In genomic region chr19:16327501-16327900, GRCh38 we compare ENCODE assay signal across 12 cellular contexts. TPM values are rescaled to one million over a fixed set of nuclear protein-coding genes. Genes with fewer than 3 reads are reported as not detected.
A peak's percentile ranks its signal among the peaks of the same experiment; 100 is the strongest.
DNase-seq lines count a peak whose midpoint lies in the region; ATAC-seq and TF ChIP-seq lines count a peak whose summit lies in the region.
"Had no signal": no experiment of that assay in that cellular context is flagged by ENCODE, and none has a peak within 500 bp of the region (broad histone marks: within the 10 kb centered on the region; RNA-seq: fewer than 3 reads in every experiment).

No MANE protein-coding gene starts in this region.

- peak overlapping the region; percentile 82 to 100 (median 99) for H3K4me3 Mint-ChIP-seq in naive thymus-derived CD8-positive, alpha-beta T cell

- H3K27ac Mint-ChIP-seq in naive thymus-derived CD8-positive, alpha-beta T cell, result peak overlapping the region; percentile 91 to 100 (median 100)

- H4K20me1 ChIP-seq in Karpas-422 (ENCODE audit: insufficient read depth, low read depth, low read length), result peaks cover 10% of the 10 kb centered on the region; the same call in 1 of the 2 replicates

- peaks cover 36 to 49% (median 43%) of the 10 kb centered on the region in 3 donors for H3K36me3 Mint-ChIP-seq in naive thymus-derived CD8-positive, alpha-beta T cell

- no peak overlapping the region for H3K9ac ChIP-seq in Karpas-422 (ENCODE audit: low read length)

- peaks cover 0 to 11% (median 0%) of the 10 kb centered on the region in 5 donors for H3K27me3 Mint-ChIP-seq in naive thymus-derived CD8-positive, alpha-beta T cell

- H3K27ac ChIP-seq in Karpas-422 (ENCODE audit: low read length) (no peak overlapping the region), body of pancreas (peak overlapping the region in 3 of 4 donors; percentile 51 to 80 (median 69))
- H3K27ac ChIP-seq: hepatocyte, SK-N-MC had no signal

- TF ChIP-seq CTCF in AG10803 (conservative IDR thresholded peaks at IDR 0.05; ENCODE audit: low read length) (no peak), body of pancreas (IDR thresholded peaks at IDR 0.05) (no peak)

- H3K79me2 ChIP-seq in Karpas-422 (ENCODE audit: low read length), result no peaks in the 10 kb centered on the region

- no peaks in the 10 kb centered on the region for H3K9me3 ChIP-seq in Karpas-422 (ENCODE audit: low read length)
- no peaks in the 10 kb centered on the region for H3K9me3 ChIP-seq in body of pancreas

- intact Hi-C loops in body of pancreas (cut with DNase I), result no loop called here

- H3K4me1 ChIP-seq in Karpas-422 (ENCODE audit: low read length) (peaks cover 37% of the 10 kb centered on the region), body of pancreas (peaks cover 18% of the 10 kb centered on the region)

- in situ Hi-C loops in G401 (cut with HindIII; ENCODE audit: low sequenced_read_pairs), result no loop called here

- no peak overlapping the region for H2AFZ ChIP-seq in Karpas-422 (ENCODE audit: low read length)
- H2AFZ ChIP-seq: hepatocyte had no signal

- peaks cover 0 to 15% (median 0%) of the 10 kb centered on the region in 9 donors for H3K9me3 Mint-ChIP-seq in naive thymus-derived CD8-positive, alpha-beta T cell

- no peaks in the 10 kb centered on the region for H3K36me3 ChIP-seq in Karpas-422 (ENCODE audit: insufficient read depth, low read length)
- H3K36me3 ChIP-seq in body of pancreas (replicated peaks in 1 of 2; ENCODE audit: insufficient read depth in 1 of 2, low read depth in 2 of 2), result no peaks in the 10 kb centered on the region

- H3K27me3 ChIP-seq in Karpas-422 (ENCODE audit: low read length) (no peaks in the 10 kb centered on the region), body of pancreas (no peaks in the 10 kb centered on the region)

- H3K4me2 ChIP-seq in Karpas-422 (ENCODE audit: low read depth, low read length, poor library complexity, severe bottlenecking), result peak overlapping the region; percentile 32

- peak overlapping the region; percentile 47 for H3K4me3 ChIP-seq in AG10803 (ENCODE audit: low read length)
- no peak overlapping the region for H3K4me3 ChIP-seq in Karpas-422 (ENCODE audit: low read length)
- H3K4me3 ChIP-seq in body of pancreas, result no peak overlapping the region
- H3K4me3 ChIP-seq: hepatocyte, SK-N-MC had no signal

- no peaks in the 10 kb centered on the region for H3K9me2 ChIP-seq in Karpas-422 (replicated peaks; ENCODE audit: insufficient read depth, low read length)

- POLR2A ChIA-PET in naive thymus-derived CD8-positive, alpha-beta T cell (lab: Charles Lee), result interaction anchor here (0.5 to 32.2 kb wide), 19 partner anchors 8 to 1761 kb away, joined by 3 to 4622 read pairs (median 14); partner anchors contain the start of genes AP1M1 and FAM32A

- DNase-seq in AG10803 (ENCODE audit: low read depth) (peak; percentile 31), Karpas-422 (peak; percentile 59), body of pancreas (no peak), GF-D8 (lab: John Stamatoyannopoulos, UW) (no peak), G401 (ENCODE audit: low spot score) (no peak), NOMO-1 treated with DMSO at 0.1 percent for 48 hours (lab: John Stamatoyannopoulos, UW; ENCODE audit: unreplicated experiment) (no peak), SIG-M5 (lab: John Stamatoyannopoulos, UW) (no peak)
- DNase-seq in naive thymus-derived CD8-positive, alpha-beta T cell, result peak in 6 of 10 donors; percentile 18 to 59 (median 48)
- DNase-seq: DMS53, NCI-H1048 had no signal

- WGBS in body of pancreas, 2 donors, result 52 to 74% methylated on average over 5 to 6 of the region's 6 CpGs

- no peak for TF ChIP-seq POLR2A in body of pancreas (IDR thresholded peaks at IDR 0.05)

- H3K4me1 Mint-ChIP-seq in naive thymus-derived CD8-positive, alpha-beta T cell, result peaks cover 30 to 71% (median 59%) of the 10 kb centered on the region in 4 donors

- no peak for ATAC-seq in body of pancreas
- no peak for ATAC-seq in naive thymus-derived CD8-positive, alpha-beta T cell

RNA-seq across cellular contexts. Expression of gene KLF2, which starts 2.9 kb away (rescaled TPM):
- 0.22 TPM in 1 of 2 replicates, not detected in the other for total RNA-seq in Karpas-422 (2014; rRNA removed; shearing (Covaris generic); ENCODE audit: low replicate concordance)
- total RNA-seq in body of pancreas, result 10 to 100 TPM; 13.2 to 42.2 TPM
- 100 to 1,000 TPM; 386 to 393 TPM for total RNA-seq in naive thymus-derived CD8-positive, alpha-beta T cell
- polyA plus RNA-seq in naive thymus-derived CD8-positive, alpha-beta T cell, result 100 to 1,000 TPM; 115 to 216 (median 166) TPM
- 4.8 TPM in 1 of 2 replicates, not detected in the other for total RNA-seq in G401 (2014; rRNA removed; shearing (Covaris generic))

Comparison
In these comparisons a context has a peak if more than half of its experiments do, and no peak if none do; other contexts are left out.
1. DNase-seq: peak in AG10803 (single experiment), Karpas-422 (single experiment) and naive thymus-derived CD8-positive, alpha-beta T cell (6 of 10); none in body of pancreas (0 of 4), GF-D8 (single experiment), G401 (single experiment), NOMO-1 treated with DMSO at 0.1 percent for 48 hours (single experiment) and SIG-M5 (single experiment).
2. RNA of gene KLF2, which starts 2.9 kb away (total RNA-seq): 386 to 393 TPM in naive thymus-derived CD8-positive, alpha-beta T cell; 13.2 to 42.2 TPM in body of pancreas, 4.8 TPM in G401 and 0.22 TPM in Karpas-422; every median in the first group is over 4 times any median in the second.